Comparison of ENCODE assay signal across 1 cellular context in the genomic region with DNA sequence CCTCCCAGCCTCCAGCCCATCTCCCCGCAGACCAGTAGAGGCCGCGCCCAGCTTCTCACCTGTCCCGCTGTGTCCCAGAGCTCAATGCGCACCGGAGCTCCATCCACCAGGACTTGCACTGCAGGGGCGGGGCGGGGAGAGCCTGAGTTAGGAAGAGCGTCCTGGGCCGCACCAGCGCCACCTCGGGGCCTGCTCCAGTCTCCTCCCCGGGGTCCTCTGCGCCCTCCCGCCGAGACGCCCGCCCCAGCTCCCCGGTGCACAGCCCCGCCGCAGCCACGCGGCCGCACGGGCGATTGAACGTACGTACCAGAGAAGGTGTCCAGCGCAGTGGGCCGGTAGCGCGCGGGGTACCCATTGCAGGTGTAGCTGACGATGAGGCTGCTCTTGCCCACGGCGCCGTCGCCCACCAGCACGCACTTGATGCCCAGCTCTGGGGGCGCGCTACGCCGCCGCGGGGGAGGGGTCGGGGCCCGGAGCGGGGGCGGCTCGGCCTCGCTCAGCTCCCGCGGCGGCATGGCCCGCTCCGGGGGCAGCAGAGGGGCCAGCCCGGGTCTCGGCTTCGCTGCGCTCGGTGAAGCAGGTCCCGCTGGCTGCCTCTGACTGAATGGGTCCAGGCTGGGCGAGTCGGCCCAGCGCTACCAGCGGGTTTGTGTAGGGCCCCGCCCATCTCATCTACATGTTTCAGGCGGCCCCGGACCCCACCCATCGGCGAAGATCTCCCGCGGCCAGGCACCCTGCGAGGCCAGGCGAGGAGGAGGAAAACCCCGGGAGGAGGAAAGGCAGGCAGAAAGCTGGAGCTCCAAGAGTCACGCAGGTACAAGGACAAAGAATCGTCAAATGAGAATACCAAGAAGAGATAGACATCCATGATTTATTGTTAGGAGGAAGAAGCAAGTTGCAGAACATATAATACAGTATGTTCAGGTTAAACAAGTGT.
TF ChIP-seq lines count a peak whose summit lies in the region.

A gene with protein sequence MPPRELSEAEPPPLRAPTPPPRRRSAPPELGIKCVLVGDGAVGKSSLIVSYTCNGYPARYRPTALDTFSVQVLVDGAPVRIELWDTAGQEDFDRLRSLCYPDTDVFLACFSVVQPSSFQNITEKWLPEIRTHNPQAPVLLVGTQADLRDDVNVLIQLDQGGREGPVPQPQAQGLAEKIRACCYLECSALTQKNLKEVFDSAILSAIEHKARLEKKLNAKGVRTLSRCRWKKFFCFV (minus strand): TSS at position 610 of the 937 bp plus-strand sequence. CDS start 95 bp downstream, at position 515.

TF ChIP-seq in GM12878, 131 proteins besides CTCF, POLR2A, EP300 and RAD21 (continued from another document and continues in another):
- TF ChIP-seq, protein P1, sequence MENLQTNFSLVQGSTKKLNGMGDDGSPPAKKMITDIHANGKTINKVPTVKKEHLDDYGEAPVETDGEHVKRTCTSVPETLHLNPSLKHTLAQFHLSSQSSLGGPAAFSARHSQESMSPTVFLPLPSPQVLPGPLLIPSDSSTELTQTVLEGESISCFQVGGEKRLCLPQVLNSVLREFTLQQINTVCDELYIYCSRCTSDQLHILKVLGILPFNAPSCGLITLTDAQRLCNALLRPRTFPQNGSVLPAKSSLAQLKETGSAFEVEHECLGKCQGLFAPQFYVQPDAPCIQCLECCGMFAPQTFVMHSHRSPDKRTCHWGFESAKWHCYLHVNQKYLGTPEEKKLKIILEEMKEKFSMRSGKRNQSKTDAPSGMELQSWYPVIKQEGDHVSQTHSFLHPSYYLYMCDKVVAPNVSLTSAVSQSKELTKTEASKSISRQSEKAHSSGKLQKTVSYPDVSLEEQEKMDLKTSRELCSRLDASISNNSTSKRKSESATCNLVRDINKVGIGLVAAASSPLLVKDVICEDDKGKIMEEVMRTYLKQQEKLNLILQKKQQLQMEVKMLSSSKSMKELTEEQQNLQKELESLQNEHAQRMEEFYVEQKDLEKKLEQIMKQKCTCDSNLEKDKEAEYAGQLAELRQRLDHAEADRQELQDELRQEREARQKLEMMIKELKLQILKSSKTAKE (IDR thresholded peaks at IDR 0.05; ENCODE audit: low read depth, poor library complexity, severe bottlenecking): no peak
- no peak for TF ChIP-seq CBX3 (IDR thresholded peaks at IDR 0.05; ENCODE audit: borderline replicate concordance, low read depth)
- no peak for TF ChIP-seq TARDBP (IDR thresholded peaks at IDR 0.05; ENCODE audit: borderline replicate concordance)
- no peak for TF ChIP-seq NR2C2 (IDR thresholded peaks at IDR 0.05; ENCODE audit: borderline replicate concordance, control insufficient read depth, insufficient read length, low read depth)
- no peak for TF ChIP-seq FOS (IDR thresholded peaks at IDR 0.05; ENCODE audit: borderline replicate concordance, extremely low read depth, insufficient read length)
- TF ChIP-seq, protein P2, sequence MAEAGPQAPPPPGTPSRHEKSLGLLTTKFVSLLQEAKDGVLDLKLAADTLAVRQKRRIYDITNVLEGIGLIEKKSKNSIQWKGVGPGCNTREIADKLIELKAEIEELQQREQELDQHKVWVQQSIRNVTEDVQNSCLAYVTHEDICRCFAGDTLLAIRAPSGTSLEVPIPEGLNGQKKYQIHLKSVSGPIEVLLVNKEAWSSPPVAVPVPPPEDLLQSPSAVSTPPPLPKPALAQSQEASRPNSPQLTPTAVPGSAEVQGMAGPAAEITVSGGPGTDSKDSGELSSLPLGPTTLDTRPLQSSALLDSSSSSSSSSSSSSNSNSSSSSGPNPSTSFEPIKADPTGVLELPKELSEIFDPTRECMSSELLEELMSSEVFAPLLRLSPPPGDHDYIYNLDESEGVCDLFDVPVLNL (IDR thresholded peaks at IDR 0.05; ENCODE audit: low read depth, low read length): no peak
- TF ChIP-seq, protein P3, sequence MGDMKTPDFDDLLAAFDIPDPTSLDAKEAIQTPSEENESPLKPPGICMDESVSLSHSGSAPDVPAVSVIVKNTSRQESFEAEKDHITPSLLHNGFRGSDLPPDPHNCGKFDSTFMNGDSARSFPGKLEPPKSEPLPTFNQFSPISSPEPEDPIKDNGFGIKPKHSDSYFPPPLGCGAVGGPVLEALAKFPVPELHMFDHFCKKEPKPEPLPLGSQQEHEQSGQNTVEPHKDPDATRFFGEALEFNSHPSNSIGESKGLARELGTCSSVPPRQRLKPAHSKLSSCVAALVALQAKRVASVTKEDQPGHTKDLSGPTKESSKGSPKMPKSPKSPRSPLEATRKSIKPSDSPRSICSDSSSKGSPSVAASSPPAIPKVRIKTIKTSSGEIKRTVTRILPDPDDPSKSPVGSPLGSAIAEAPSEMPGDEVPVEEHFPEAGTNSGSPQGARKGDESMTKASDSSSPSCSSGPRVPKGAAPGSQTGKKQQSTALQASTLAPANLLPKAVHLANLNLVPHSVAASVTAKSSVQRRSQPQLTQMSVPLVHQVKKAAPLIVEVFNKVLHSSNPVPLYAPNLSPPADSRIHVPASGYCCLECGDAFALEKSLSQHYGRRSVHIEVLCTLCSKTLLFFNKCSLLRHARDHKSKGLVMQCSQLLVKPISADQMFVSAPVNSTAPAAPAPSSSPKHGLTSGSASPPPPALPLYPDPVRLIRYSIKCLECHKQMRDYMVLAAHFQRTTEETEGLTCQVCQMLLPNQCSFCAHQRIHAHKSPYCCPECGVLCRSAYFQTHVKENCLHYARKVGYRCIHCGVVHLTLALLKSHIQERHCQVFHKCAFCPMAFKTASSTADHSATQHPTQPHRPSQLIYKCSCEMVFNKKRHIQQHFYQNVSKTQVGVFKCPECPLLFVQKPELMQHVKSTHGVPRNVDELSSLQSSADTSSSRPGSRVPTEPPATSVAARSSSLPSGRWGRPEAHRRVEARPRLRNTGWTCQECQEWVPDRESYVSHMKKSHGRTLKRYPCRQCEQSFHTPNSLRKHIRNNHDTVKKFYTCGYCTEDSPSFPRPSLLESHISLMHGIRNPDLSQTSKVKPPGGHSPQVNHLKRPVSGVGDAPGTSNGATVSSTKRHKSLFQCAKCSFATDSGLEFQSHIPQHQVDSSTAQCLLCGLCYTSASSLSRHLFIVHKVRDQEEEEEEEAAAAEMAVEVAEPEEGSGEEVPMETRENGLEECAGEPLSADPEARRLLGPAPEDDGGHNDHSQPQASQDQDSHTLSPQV (IDR thresholded peaks at IDR 0.05): 0 out of 2 replicates have a peak, but pooled peaks have one; percentile 23
- no peak for TF ChIP-seq BCL11A (IDR thresholded peaks at IDR 0.05; ENCODE audit: low read depth, low read length)
- TF ChIP-seq ZZZ3 (IDR thresholded peaks at IDR 0.05; ENCODE audit: control insufficient read depth, insufficient read length, low read depth): no peak
- TF ChIP-seq, protein P4, sequence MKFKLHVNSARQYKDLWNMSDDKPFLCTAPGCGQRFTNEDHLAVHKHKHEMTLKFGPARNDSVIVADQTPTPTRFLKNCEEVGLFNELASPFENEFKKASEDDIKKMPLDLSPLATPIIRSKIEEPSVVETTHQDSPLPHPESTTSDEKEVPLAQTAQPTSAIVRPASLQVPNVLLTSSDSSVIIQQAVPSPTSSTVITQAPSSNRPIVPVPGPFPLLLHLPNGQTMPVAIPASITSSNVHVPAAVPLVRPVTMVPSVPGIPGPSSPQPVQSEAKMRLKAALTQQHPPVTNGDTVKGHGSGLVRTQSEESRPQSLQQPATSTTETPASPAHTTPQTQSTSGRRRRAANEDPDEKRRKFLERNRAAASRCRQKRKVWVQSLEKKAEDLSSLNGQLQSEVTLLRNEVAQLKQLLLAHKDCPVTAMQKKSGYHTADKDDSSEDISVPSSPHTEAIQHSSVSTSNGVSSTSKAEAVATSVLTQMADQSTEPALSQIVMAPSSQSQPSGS (IDR thresholded peaks at IDR 0.05; ENCODE audit: low read length): no peak
- TF ChIP-seq NR2F1 (conservative IDR thresholded peaks at IDR 0.05): peak; percentile 66
- TF ChIP-seq, protein P5, sequence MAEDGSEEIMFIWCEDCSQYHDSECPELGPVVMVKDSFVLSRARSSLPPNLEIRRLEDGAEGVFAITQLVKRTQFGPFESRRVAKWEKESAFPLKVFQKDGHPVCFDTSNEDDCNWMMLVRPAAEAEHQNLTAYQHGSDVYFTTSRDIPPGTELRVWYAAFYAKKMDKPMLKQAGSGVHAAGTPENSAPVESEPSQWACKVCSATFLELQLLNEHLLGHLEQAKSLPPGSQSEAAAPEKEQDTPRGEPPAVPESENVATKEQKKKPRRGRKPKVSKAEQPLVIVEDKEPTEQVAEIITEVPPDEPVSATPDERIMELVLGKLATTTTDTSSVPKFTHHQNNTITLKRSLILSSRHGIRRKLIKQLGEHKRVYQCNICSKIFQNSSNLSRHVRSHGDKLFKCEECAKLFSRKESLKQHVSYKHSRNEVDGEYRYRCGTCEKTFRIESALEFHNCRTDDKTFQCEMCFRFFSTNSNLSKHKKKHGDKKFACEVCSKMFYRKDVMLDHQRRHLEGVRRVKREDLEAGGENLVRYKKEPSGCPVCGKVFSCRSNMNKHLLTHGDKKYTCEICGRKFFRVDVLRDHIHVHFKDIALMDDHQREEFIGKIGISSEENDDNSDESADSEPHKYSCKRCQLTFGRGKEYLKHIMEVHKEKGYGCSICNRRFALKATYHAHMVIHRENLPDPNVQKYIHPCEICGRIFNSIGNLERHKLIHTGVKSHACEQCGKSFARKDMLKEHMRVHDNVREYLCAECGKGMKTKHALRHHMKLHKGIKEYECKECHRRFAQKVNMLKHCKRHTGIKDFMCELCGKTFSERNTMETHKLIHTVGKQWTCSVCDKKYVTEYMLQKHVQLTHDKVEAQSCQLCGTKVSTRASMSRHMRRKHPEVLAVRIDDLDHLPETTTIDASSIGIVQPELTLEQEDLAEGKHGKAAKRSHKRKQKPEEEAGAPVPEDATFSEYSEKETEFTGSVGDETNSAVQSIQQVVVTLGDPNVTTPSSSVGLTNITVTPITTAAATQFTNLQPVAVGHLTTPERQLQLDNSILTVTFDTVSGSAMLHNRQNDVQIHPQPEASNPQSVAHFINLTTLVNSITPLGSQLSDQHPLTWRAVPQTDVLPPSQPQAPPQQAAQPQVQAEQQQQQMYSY (CRISPR knock-in tag; IDR thresholded peaks at IDR 0.05): no peak
- 0 out of 2 replicates have a peak, but pooled peaks have one; percentile 19 for TF ChIP-seq HDGF (IDR thresholded peaks at IDR 0.05)
- peak; percentile 61 for TF ChIP-seq MYC (IDR thresholded peaks at IDR 0.05; ENCODE audit: insufficient read depth, insufficient read length, insufficient replicate concordance, low read length, severe bottlenecking)
- TF ChIP-seq, protein P6, sequence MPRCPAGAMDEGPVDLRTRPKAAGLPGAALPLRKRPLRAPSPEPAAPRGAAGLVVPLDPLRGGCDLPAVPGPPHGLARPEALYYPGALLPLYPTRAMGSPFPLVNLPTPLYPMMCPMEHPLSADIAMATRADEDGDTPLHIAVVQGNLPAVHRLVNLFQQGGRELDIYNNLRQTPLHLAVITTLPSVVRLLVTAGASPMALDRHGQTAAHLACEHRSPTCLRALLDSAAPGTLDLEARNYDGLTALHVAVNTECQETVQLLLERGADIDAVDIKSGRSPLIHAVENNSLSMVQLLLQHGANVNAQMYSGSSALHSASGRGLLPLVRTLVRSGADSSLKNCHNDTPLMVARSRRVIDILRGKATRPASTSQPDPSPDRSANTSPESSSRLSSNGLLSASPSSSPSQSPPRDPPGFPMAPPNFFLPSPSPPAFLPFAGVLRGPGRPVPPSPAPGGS (IDR thresholded peaks at IDR 0.05; ENCODE audit: borderline replicate concordance, insufficient read depth, low read depth, low read length, poor library complexity, severe bottlenecking): peak; percentile 26
- TF ChIP-seq, protein P7, sequence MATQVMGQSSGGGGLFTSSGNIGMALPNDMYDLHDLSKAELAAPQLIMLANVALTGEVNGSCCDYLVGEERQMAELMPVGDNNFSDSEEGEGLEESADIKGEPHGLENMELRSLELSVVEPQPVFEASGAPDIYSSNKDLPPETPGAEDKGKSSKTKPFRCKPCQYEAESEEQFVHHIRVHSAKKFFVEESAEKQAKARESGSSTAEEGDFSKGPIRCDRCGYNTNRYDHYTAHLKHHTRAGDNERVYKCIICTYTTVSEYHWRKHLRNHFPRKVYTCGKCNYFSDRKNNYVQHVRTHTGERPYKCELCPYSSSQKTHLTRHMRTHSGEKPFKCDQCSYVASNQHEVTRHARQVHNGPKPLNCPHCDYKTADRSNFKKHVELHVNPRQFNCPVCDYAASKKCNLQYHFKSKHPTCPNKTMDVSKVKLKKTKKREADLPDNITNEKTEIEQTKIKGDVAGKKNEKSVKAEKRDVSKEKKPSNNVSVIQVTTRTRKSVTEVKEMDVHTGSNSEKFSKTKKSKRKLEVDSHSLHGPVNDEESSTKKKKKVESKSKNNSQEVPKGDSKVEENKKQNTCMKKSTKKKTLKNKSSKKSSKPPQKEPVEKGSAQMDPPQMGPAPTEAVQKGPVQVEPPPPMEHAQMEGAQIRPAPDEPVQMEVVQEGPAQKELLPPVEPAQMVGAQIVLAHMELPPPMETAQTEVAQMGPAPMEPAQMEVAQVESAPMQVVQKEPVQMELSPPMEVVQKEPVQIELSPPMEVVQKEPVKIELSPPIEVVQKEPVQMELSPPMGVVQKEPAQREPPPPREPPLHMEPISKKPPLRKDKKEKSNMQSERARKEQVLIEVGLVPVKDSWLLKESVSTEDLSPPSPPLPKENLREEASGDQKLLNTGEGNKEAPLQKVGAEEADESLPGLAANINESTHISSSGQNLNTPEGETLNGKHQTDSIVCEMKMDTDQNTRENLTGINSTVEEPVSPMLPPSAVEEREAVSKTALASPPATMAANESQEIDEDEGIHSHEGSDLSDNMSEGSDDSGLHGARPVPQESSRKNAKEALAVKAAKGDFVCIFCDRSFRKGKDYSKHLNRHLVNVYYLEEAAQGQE (IDR thresholded peaks at IDR 0.05; ENCODE audit: low read depth, low read length): no peak
- peak; percentile 73 for TF ChIP-seq DPF2 (IDR thresholded peaks at IDR 0.05)
- peak; percentile 58 to 59; a peak in 3 of 4 replicates for TF ChIP-seq IKZF2 (IDR thresholded peaks at IDR 0.05)
- TF ChIP-seq, protein P8, sequence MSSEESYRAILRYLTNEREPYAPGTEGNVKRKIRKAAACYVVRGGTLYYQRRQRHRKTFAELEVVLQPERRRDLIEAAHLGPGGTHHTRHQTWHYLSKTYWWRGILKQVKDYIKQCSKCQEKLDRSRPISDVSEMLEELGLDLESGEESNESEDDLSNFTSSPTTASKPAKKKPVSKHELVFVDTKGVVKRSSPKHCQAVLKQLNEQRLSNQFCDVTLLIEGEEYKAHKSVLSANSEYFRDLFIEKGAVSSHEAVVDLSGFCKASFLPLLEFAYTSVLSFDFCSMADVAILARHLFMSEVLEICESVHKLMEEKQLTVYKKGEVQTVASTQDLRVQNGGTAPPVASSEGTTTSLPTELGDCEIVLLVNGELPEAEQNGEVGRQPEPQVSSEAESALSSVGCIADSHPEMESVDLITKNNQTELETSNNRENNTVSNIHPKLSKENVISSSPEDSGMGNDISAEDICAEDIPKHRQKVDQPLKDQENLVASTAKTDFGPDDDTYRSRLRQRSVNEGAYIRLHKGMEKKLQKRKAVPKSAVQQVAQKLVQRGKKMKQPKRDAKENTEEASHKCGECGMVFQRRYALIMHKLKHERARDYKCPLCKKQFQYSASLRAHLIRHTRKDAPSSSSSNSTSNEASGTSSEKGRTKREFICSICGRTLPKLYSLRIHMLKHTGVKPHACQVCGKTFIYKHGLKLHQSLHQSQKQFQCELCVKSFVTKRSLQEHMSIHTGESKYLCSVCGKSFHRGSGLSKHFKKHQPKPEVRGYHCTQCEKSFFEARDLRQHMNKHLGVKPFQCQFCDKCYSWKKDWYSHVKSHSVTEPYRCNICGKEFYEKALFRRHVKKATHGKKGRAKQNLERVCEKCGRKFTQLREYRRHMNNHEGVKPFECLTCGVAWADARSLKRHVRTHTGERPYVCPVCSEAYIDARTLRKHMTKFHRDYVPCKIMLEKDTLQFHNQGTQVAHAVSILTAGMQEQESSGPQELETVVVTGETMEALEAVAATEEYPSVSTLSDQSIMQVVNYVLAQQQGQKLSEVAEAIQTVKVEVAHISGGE (CRISPR knock-in tag; IDR thresholded peaks at IDR 0.05): no peak
- TF ChIP-seq RFX5 (IDR thresholded peaks at IDR 0.05; ENCODE audit: low read depth, low read length): no peak
